Comparison of ENCODE assay signal across 9 cellular contexts in genomic region chr4:86223472-86223871, GRCh38.
DNase-seq lines count a peak whose midpoint lies in the region; ATAC-seq and TF ChIP-seq lines count a peak whose summit lies in the region.
"Had no signal": no experiment of that assay in that cellular context is flagged by ENCODE, and none has a peak within 500 bp of the region (broad histone marks: within the 10 kb centered on the region; RNA-seq: fewer than 3 reads in every experiment).

No MANE protein-coding gene starts in this region.

- no peak overlapping the region for H3K27ac ChIP-seq in spleen

- H3K27me3 ChIP-seq in spleen (replicated peaks in 1 of 7): no peaks in the 10 kb centered on the region

- H3K36me3 ChIP-seq in spleen: no peaks in the 10 kb centered on the region

- DNase-seq in SHP77 (lab: John Stamatoyannopoulos, UW): peak; percentile 37 to 40
- no peak for DNase-seq in SHP77 treated with DMSO at 0.1 percent for 48 hours (lab: John Stamatoyannopoulos, UW)
- DNase-seq in SKM-1 (lab: John Stamatoyannopoulos, UW; ENCODE audit: unreplicated experiment): peak; percentile 43
- DNase-seq in kidney tubule cell (ENCODE audit: low spot score): peak; percentile 47
- no peak for DNase-seq in stimulated activated CD4-positive, alpha-beta T cell treated with anti-CD3 and anti-CD28 coated beads, Interleukin-12 subunit alpha, Interleukin-12 subunit beta, amount 100 ng/mL, for 4 hours
- no peak for DNase-seq in spleen
- no peak for DNase-seq in NCI-H128 (lab: John Stamatoyannopoulos, UW; ENCODE audit: unreplicated experiment)
- DNase-seq: activated naive CD8-positive, alpha-beta T cell treated with anti-CD3 and anti-CD28 coated beads, Interleukin-2, amount 10 ng/mL, durations not matched to agents 7 days and 5 days had no signal

- no peak overlapping the region for H3K4me3 ChIP-seq in spleen

- no peaks in the 10 kb centered on the region for H3K4me1 ChIP-seq in spleen

- no peaks in the 10 kb centered on the region for H3K9me3 ChIP-seq in spleen

- TF ChIP-seq POLR2A in spleen (IDR thresholded peaks at IDR 0.05): no peak

- peak; percentile 68 for ATAC-seq in HG03025 (IDR thresholded peaks at IDR 0.05; ENCODE audit: low FRiP score, unreplicated experiment)

- peak in 2 of 11 experiments; percentile 7 to 15 for TF ChIP-seq CTCF in spleen (IDR thresholded peaks at IDR 0.05 in 8 of 11, conservative IDR thresholded peaks at IDR 0.05 in 3 of 11)

- intact Hi-C loops in spleen (cut with DNase I; ENCODE audit: low total_unique reads): no loop called here

- 39 to 64% (median 54%) methylated on average over 3 of the region's 3 CpGs for WGBS in spleen, 5 donors

Comparison
In these comparisons a context has a peak if more than half of its experiments do, and no peak if none do; other contexts are left out.
1. DNase-seq: peak in SHP77 (2 of 2), SKM-1 (single experiment) and kidney tubule cell (single experiment); none in SHP77 treated with DMSO at 0.1 percent for 48 hours (single experiment), stimulated activated CD4-positive, alpha-beta T cell treated with anti-CD3 and anti-CD28 coated beads, Interleukin-12 subunit alpha, Interleukin-12 subunit beta, amount 100 ng/mL, for 4 hours (single experiment), spleen (single experiment) and NCI-H128 (single experiment).